2 cellular contexts compared by ENCODE assay signal in the genomic region with DNA sequence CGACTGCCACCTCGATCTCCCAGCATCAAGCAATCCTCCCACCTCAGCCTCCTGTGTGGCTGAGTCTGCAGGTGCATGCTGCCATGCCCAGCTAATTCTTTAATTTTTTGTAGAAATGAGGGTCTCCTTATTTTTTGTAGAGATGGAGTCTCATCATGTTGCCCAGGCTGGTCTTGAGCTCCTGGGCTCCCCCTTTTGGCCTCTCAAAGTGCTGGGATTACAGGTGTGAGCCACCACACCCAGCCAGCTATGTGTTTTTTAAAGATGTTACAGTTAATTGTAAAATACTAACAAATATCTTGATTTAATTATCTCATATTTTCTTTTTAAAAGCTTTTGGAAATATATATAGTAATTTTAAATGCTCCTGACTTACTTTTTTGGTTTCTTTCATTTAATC.
TF ChIP-seq lines count a peak whose summit lies in the region.

No MANE protein-coding gene starts in this region.

TF ChIP-seq in HCT116, 20 proteins besides CTCF, POLR2A, EP300 and RAD21 (continued from another document):
- TF ChIP-seq EZH2phosphoT487 (IDR thresholded peaks at IDR 0.05; ENCODE audit: borderline replicate concordance) (no peak), REST (IDR thresholded peaks at IDR 0.05; ENCODE audit: low read depth) (no peak), ZBTB33 (IDR thresholded peaks at IDR 0.05; ENCODE audit: extremely low read depth, insufficient replicate concordance, low read length) (no peak), YY1 (IDR thresholded peaks at IDR 0.05; ENCODE audit: extremely low read depth, insufficient replicate concordance, low read depth, low read length) (no peak), ELF1 (IDR thresholded peaks at IDR 0.05; ENCODE audit: borderline replicate concordance, low read depth) (no peak), EGR1 (IDR thresholded peaks at IDR 0.05; ENCODE audit: low read depth) (no peak), TCF7L2 (IDR thresholded peaks at IDR 0.05; ENCODE audit: borderline replicate concordance, extremely low read depth, insufficient read depth, insufficient read length) (no peak)

TF ChIP-seq in K562, 482 proteins besides CTCF, POLR2A, EP300 and RAD21 (continued from another document):
- TF ChIP-seq, protein P1, sequence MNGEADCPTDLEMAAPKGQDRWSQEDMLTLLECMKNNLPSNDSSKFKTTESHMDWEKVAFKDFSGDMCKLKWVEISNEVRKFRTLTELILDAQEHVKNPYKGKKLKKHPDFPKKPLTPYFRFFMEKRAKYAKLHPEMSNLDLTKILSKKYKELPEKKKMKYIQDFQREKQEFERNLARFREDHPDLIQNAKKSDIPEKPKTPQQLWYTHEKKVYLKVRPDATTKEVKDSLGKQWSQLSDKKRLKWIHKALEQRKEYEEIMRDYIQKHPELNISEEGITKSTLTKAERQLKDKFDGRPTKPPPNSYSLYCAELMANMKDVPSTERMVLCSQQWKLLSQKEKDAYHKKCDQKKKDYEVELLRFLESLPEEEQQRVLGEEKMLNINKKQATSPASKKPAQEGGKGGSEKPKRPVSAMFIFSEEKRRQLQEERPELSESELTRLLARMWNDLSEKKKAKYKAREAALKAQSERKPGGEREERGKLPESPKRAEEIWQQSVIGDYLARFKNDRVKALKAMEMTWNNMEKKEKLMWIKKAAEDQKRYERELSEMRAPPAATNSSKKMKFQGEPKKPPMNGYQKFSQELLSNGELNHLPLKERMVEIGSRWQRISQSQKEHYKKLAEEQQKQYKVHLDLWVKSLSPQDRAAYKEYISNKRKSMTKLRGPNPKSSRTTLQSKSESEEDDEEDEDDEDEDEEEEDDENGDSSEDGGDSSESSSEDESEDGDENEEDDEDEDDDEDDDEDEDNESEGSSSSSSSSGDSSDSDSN (IDR thresholded peaks at IDR 0.05; ENCODE audit: borderline replicate concordance in 1 of 2, low read depth in 2 of 2, low read length in 2 of 2), result no peak
- TF ChIP-seq ZNF280B (CRISPR knock-in tag; IDR thresholded peaks at IDR 0.05) (no peak), PML (IDR thresholded peaks at IDR 0.05; ENCODE audit: low read length) (no peak), ZBTB1 (CRISPR knock-in tag; IDR thresholded peaks at IDR 0.05; ENCODE audit: borderline replicate concordance, low read depth) (no peak), E2F3 (CRISPR knock-in tag; IDR thresholded peaks at IDR 0.05) (no peak), EHMT2 (IDR thresholded peaks at IDR 0.05) (no peak), MYC (IDR thresholded peaks at IDR 0.05; ENCODE audit: low read depth, low read length) (no peak), MYC (CRISPR knock-in tag; IDR thresholded peaks at IDR 0.05; ENCODE audit: borderline replicate concordance, low read depth) (no peak), MYBL2 (IDR thresholded peaks at IDR 0.05; ENCODE audit: low read depth) (no peak), MYBL2 (CRISPR knock-in tag; IDR thresholded peaks at IDR 0.05; ENCODE audit: borderline replicate concordance) (no peak)
- TF ChIP-seq, protein P2, sequence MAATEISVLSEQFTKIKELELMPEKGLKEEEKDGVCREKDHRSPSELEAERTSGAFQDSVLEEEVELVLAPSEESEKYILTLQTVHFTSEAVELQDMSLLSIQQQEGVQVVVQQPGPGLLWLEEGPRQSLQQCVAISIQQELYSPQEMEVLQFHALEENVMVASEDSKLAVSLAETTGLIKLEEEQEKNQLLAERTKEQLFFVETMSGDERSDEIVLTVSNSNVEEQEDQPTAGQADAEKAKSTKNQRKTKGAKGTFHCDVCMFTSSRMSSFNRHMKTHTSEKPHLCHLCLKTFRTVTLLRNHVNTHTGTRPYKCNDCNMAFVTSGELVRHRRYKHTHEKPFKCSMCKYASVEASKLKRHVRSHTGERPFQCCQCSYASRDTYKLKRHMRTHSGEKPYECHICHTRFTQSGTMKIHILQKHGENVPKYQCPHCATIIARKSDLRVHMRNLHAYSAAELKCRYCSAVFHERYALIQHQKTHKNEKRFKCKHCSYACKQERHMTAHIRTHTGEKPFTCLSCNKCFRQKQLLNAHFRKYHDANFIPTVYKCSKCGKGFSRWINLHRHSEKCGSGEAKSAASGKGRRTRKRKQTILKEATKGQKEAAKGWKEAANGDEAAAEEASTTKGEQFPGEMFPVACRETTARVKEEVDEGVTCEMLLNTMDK (IDR thresholded peaks at IDR 0.05; ENCODE audit: borderline replicate concordance, insufficient read depth, low read depth, low read length, poor library complexity, severe bottlenecking), result no peak
- TF ChIP-seq, protein P3, sequence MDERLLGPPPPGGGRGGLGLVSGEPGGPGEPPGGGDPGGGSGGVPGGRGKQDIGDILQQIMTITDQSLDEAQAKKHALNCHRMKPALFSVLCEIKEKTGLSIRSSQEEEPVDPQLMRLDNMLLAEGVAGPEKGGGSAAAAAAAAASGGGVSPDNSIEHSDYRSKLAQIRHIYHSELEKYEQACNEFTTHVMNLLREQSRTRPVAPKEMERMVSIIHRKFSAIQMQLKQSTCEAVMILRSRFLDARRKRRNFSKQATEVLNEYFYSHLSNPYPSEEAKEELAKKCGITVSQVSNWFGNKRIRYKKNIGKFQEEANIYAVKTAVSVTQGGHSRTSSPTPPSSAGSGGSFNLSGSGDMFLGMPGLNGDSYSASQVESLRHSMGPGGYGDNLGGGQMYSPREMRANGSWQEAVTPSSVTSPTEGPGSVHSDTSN (CRISPR knock-in tag; IDR thresholded peaks at IDR 0.05; ENCODE audit: low read depth), result no peak
- TF ChIP-seq, protein P3 (tag; conservative IDR thresholded peaks at IDR 0.05; ENCODE audit: low read depth), result no peak
TF ChIP-seq in K562: peak in this region for 0.
